9 cellular contexts compared by ENCODE assay signal in genomic region chr10:126434235-126434634, GRCh38. TPM values are rescaled to one million over a fixed set of nuclear protein-coding genes. Genes with fewer than 3 reads are reported as not detected.
"Had no signal": no experiment of that assay in that cellular context is flagged by ENCODE, and none has a peak within 500 bp of the region (broad histone marks: within the 10 kb centered on the region; RNA-seq: fewer than 3 reads in every experiment).

No MANE protein-coding gene starts in this region.

- H3K4me1 Mint-ChIP-seq: GM23338, IgD-negative memory B cell had no signal

- H2AFZ ChIP-seq: GM23338 had no signal

- H3K4me1 ChIP-seq: HAP-1 had no signal

- H3K27ac ChIP-seq: HL-60 had no signal

- H3K36me3 Mint-ChIP-seq: IgD-negative memory B cell had no signal

- H3K4me3 ChIP-seq: GM23338, HAP-1 had no signal

- H3K9me3 Mint-ChIP-seq: GM23338, HFFc6 had no signal

- H3K9me3 ChIP-seq: HAP-1 had no signal

- H3K27ac Mint-ChIP-seq: GM23338, HFFc6, IgD-negative memory B cell had no signal

- DNase-seq: H7, HFFc6, KBM-7 had no signal

- H3K4me3 Mint-ChIP-seq: GM23338, HFFc6, IgD-negative memory B cell had no signal

- ATAC-seq: GM23338, HCT116, HepG2 had no signal

- H3K4me2 ChIP-seq: GM23338 had no signal

- H3K36me3 ChIP-seq: HAP-1 had no signal

RNA-seq across cellular contexts. Expression of gene ADAM12, which starts 46.0 kb away (rescaled TPM):
- total RNA-seq: HepG2 had no signal
- polyA plus RNA-seq: HepG2, IgD-negative memory B cell had no signal
